In the genomic region with DNA sequence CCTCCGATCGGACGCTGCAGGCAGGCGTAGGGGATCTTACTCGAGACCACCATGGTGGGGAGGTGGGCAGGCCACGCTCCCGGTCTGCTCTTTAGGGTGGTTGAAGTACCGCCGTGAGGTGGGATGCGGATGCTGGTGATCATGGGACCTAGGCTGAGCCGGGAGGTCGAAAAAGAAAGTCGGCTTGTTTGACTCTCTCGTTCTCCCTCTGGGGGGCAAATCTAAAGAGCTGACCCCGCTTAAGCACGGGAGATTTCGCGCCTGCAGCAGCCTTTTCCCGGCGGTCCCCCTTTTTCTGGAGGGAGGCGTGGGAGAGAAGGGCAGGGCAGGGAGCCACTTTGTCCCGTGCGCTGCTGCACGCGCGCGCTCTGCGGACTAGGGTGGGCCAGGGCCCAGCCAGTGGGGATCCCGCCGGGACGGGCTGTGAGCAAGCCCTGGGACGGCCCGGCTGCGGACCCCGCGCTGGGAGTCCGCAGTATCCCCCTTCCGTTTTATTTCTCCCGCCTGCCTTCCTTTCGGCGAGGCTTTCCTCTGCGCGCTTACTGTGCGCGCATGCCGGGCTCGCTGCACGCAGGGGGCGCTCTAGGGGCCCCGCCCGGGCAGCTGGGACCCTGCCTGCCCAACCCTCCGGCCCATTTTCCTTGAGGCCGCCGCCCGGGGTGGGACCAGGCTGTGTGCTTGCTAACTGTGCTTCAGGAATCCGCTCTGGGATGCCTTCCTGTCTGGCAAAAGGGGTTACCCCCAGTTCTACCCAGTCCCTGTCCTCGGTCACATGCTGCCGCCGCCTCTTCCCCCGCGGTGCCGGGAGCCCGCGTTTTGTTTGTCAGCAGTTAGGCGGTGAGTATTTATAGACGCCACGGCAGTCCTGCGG, we compare ENCODE assay signal across 8 cellular contexts.
DNase-seq lines count a peak whose midpoint lies in the region; ATAC-seq and TF ChIP-seq lines count a peak whose summit lies in the region.

No MANE protein-coding gene starts in this region.

- H3K9me3 ChIP-seq in tibial artery: no peaks in the 10 kb centered on the region

- no peaks in the 10 kb centered on the region for H3K36me3 ChIP-seq in tibial artery

- ATAC-seq in GM19455 (IDR thresholded peaks at IDR 0.05; ENCODE audit: unreplicated experiment) (peak; percentile 52), GM18873 (IDR thresholded peaks at IDR 0.05; ENCODE audit: low FRiP score, unreplicated experiment) (no peak)
- peak; percentile 84 to 87 for ATAC-seq in natural killer cell treated with Interleukin-12 subunit alpha and Interleukin-12 subunit beta and Interleukin-15 and Interleukin-18, amount 100 ng/mL, for 72 hours

- TF ChIP-seq CTCF in fibroblast of the aortic adventitia (IDR thresholded peaks at IDR 0.05; ENCODE audit: insufficient read depth, low read length) (peak; percentile 46), tibial artery (IDR thresholded peaks at IDR 0.05) (peak in 1 of 2 experiments; percentile 28)

- peaks cover 0 to 23% of the 10 kb centered on the region in 2 donors for H3K27me3 ChIP-seq in tibial artery

- peak overlapping the region; percentile 98 for H3K27ac Mint-ChIP-seq in natural killer cell treated with Interleukin-12 subunit alpha and Interleukin-12 subunit beta and Interleukin-15 and Interleukin-18, amount 100 ng/mL, for 72 hours

- peak overlapping the region; percentile 85 for H3K4me3 Mint-ChIP-seq in natural killer cell treated with Interleukin-12 subunit alpha and Interleukin-12 subunit beta and Interleukin-15 and Interleukin-18, amount 100 ng/mL, for 72 hours

- peaks cover 0 to 25% (median 23%) of the 10 kb centered on the region in 4 donors for H3K4me1 ChIP-seq in tibial artery

- peaks cover 39 to 64% of the 10 kb centered on the region in 2 donors for H3K4me1 Mint-ChIP-seq in natural killer cell treated with Interleukin-12 subunit alpha and Interleukin-12 subunit beta and Interleukin-15 and Interleukin-18, amount 100 ng/mL, for 72 hours (ENCODE audit: low read depth in 2 of 2)

- peaks cover 32% of the 10 kb centered on the region for H3K36me3 Mint-ChIP-seq in natural killer cell treated with Interleukin-12 subunit alpha and Interleukin-12 subunit beta and Interleukin-15 and Interleukin-18, amount 100 ng/mL, for 72 hours

- no peaks in the 10 kb centered on the region for H3K9me3 Mint-ChIP-seq in natural killer cell treated with Interleukin-12 subunit alpha and Interleukin-12 subunit beta and Interleukin-15 and Interleukin-18, amount 100 ng/mL, for 72 hours

- H3K27ac ChIP-seq in tibial artery: peak overlapping the region; percentile 29 to 32

- peak; percentile 88 for DNase-seq in AG20443 (ENCODE audit: low spot score)
- DNase-seq in NCI-H146 treated with DMSO at 0.1 percent for 48 hours (lab: John Stamatoyannopoulos, UW; ENCODE audit: unreplicated experiment): peak; percentile 7
- peak; percentile 58 for DNase-seq in activated T-cell treated with anti-CD3 and anti-CD28 coated beads, Interleukin-2, amount 50 U/mL, for 1 hour
- peak; percentile 18 for DNase-seq in fibroblast of the aortic adventitia (ENCODE audit: low read depth)
- peak; percentile 79 for DNase-seq in natural killer cell treated with Interleukin-12 subunit alpha and Interleukin-12 subunit beta and Interleukin-15 and Interleukin-18, amount 100 ng/mL, for 72 hours (ENCODE audit: low spot score)
- DNase-seq in tibial artery: peak; percentile 45 to 71

- H3K27me3 Mint-ChIP-seq in natural killer cell treated with Interleukin-12 subunit alpha and Interleukin-12 subunit beta and Interleukin-15 and Interleukin-18, amount 100 ng/mL, for 72 hours: no peaks in the 10 kb centered on the region

- intact Hi-C loops in tibial artery (cut with DNase I; ENCODE audit: low total_unique reads): no loop called here

- peak overlapping the region; percentile 74 for H3K4me3 ChIP-seq in fibroblast of the aortic adventitia (ENCODE audit: low read depth, low read length)
- H3K4me3 ChIP-seq in tibial artery: peak overlapping the region; percentile 54 to 56

Comparison
In these comparisons a context has a peak if more than half of its experiments do, and no peak if none do; other contexts are left out.
1. DNase-seq: peak in every context shown above with its lines; median percentile 88 in AG20443; 79 in natural killer cell treated with Interleukin-12 subunit alpha and Interleukin-12 subunit beta and Interleukin-15 and Interleukin-18, amount 100 ng/mL, for 72 hours; 58 in activated T-cell treated with anti-CD3 and anti-CD28 coated beads, Interleukin-2, amount 50 U/mL, for 1 hour; 58 in tibial artery; 18 in fibroblast of the aortic adventitia; 7 in NCI-H146 treated with DMSO at 0.1 percent for 48 hours.